In genomic region chr16:86503830-86504229, GRCh38 we compare ENCODE assay signal across 12 cellular contexts. TPM values are rescaled to one million over a fixed set of nuclear protein-coding genes. Genes with fewer than 3 reads are reported as not detected.
"Had no signal": no experiment of that assay in that cellular context is flagged by ENCODE, and none has a peak within 500 bp of the region (broad histone marks: within the 10 kb centered on the region; RNA-seq: fewer than 3 reads in every experiment).

No MANE protein-coding gene starts in this region.

- H3K27ac ChIP-seq: cardiac muscle cell, ovary had no signal

- DNase-seq: activated CD4-positive, alpha-beta T cell treated with anti-CD3 and anti-CD28 coated beads, Interleukin-2, amount 50 U/mL, for 1 hour; activated CD4-positive, CD25-positive, alpha-beta regulatory T cell; activated naive CD4-positive, alpha-beta T cell treated with anti-CD3 and anti-CD28 coated beads, Interleukin-2, amount 10 ng/mL, durations not matched to agents 7 days and 5 days; ovary; small intestine; trophoblast cell had no signal

- FAIRE-seq: small intestine, TTC549 had no signal

- H3K4me3 ChIP-seq: cardiac muscle cell, ovary had no signal

- H3K36me3 ChIP-seq: cardiac muscle cell, ovary had no signal

- H3K9me3 ChIP-seq: ovary had no signal

RNA-seq across cellular contexts. Expression of gene FOXF1, which starts 6.5 kb away (rescaled TPM):
- total RNA-seq: activated T-helper 2 cell treated with anti-CD3 and anti-CD28 coated beads, Interferon-gamma antibody, Interleukin-2, Interleukin-4, amounts not matched to agents 10 μg/mL and 5 μg/mL and 100 μg/mL, durations not matched to agents 14 hours and 24 hours and 36 hours; myocyte; neural crest cell; renal cortical epithelial cell had no signal
